In the genomic region with DNA sequence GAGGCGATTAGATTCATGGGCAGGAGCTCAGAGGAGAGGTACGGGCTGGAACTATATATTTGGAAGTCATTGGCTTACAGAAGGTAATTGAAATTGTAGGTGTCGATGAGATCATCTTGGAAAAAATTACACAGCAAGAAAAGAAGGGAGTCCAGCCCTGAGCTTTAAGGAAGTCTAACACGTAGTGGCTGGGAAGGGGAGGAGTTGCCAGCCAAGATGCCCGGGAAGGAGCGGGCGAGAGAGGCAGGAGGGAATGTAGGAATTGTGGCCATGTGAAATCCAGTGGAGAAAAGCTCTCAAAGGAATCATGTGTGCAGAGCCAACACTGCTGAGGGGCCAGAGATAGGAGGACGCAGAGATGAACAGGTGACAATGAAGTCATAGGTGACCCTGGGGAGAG, we compare ENCODE assay signal across 28 cellular contexts. TPM values are rescaled to one million over a fixed set of nuclear protein-coding genes. Genes with fewer than 3 reads are reported as not detected.
DNase-seq lines count a peak whose midpoint lies in the region; ATAC-seq and TF ChIP-seq lines count a peak whose summit lies in the region.
"Had no signal": no experiment of that assay in that cellular context is flagged by ENCODE, and none has a peak within 500 bp of the region (broad histone marks: within the 10 kb centered on the region; RNA-seq: fewer than 3 reads in every experiment).

No MANE protein-coding gene starts in this region.

- CTCF ChIA-PET in activated CD8-positive, alpha-beta memory T cell treated with anti-CD3 and anti-CD28 coated beads, Interleukin-2, amount 10 ng/mL, durations not matched to agents 7 days and 5 days (lab: Charles Lee): no interaction called here

- no peaks in the 10 kb centered on the region for H3K36me3 ChIP-seq in esophagus squamous epithelium
- H3K36me3 ChIP-seq in left lung: no peaks in the 10 kb centered on the region
- H3K36me3 ChIP-seq: neural progenitor cell, sigmoid colon, upper lobe of left lung had no signal

- ATAC-seq in stimulated activated effector memory CD8-positive, alpha-beta T cell treated with anti-CD3 and anti-CD28 coated beads, Interleukin-12 subunit alpha, Interleukin-12 subunit beta, amount 100 ng/mL, for 72 hours: no peak
- ATAC-seq in HG03039 (IDR thresholded peaks at IDR 0.05; ENCODE audit: unreplicated experiment) (no peak), left lung (no peak)
- no peak for ATAC-seq in activated CD8-positive, alpha-beta memory T cell treated with anti-CD3 and anti-CD28 coated beads, Interleukin-2, amount 10 ng/mL, durations not matched to agents 7 days and 5 days
- ATAC-seq: Panc1 had no signal

- peak overlapping the region; percentile 38 to 51 (median 38) for H3K27ac ChIP-seq in esophagus squamous epithelium
- peak overlapping the region in 1 of 2 donors; percentile 20 for H3K27ac ChIP-seq in left lung
- H3K27ac ChIP-seq: HL-60, neural progenitor cell, sigmoid colon, upper lobe of left lung had no signal

- no peaks in the 10 kb centered on the region for H3K9me3 Mint-ChIP-seq in activated T-cell treated with anti-CD3 and anti-CD28 coated beads, Interleukin-2, amount 50 U/mL, for 24 hours
- peaks cover 6% of the 10 kb centered on the region for H3K9me3 Mint-ChIP-seq in activated T-helper 1 cell treated with anti-CD3 and anti-CD28 coated beads, Interleukin-12 subunit alpha, Interleukin-12 subunit beta, Interleukin-2, Interleukin-4 antibody, amounts not matched to agents 30 ng/mL and 10 ng/mL and 1 ng/mL, durations not matched to agents 14 hours and 24 hours and 36 hours
- no peaks in the 10 kb centered on the region for H3K9me3 Mint-ChIP-seq in stimulated activated effector memory CD8-positive, alpha-beta T cell treated with anti-CD3 and anti-CD28 coated beads, Interleukin-12 subunit alpha, Interleukin-12 subunit beta, amount 100 ng/mL, for 72 hours
- H3K9me3 Mint-ChIP-seq in activated CD8-positive, alpha-beta memory T cell treated with anti-CD3 and anti-CD28 coated beads, Interleukin-2, amount 10 ng/mL, durations not matched to agents 7 days and 5 days (ENCODE audit: low read depth): no peaks in the 10 kb centered on the region
- H3K9me3 Mint-ChIP-seq: neural progenitor cell had no signal

- H3K27me3 ChIP-seq in esophagus squamous epithelium (no peaks in the 10 kb centered on the region), left lung (no peaks in the 10 kb centered on the region)
- H3K27me3 ChIP-seq: neural progenitor cell, sigmoid colon, upper lobe of left lung had no signal

- H3K27ac Mint-ChIP-seq in activated T-cell treated with anti-CD3 and anti-CD28 coated beads, Interleukin-2, amount 50 U/mL, for 24 hours: peak overlapping the region; percentile 69
- H3K27ac Mint-ChIP-seq in activated T-helper 1 cell treated with anti-CD3 and anti-CD28 coated beads, Interleukin-12 subunit alpha, Interleukin-12 subunit beta, Interleukin-2, Interleukin-4 antibody, amounts not matched to agents 30 ng/mL and 10 ng/mL and 1 ng/mL, durations not matched to agents 14 hours and 24 hours and 36 hours: peak overlapping the region; percentile 83
- peak overlapping the region; percentile 2 for H3K27ac Mint-ChIP-seq in stimulated activated effector memory CD8-positive, alpha-beta T cell treated with anti-CD3 and anti-CD28 coated beads, Interleukin-12 subunit alpha, Interleukin-12 subunit beta, amount 100 ng/mL, for 72 hours
- H3K27ac Mint-ChIP-seq in activated CD8-positive, alpha-beta memory T cell treated with anti-CD3 and anti-CD28 coated beads, Interleukin-2, amount 10 ng/mL, durations not matched to agents 7 days and 5 days: no peak overlapping the region
- H3K27ac Mint-ChIP-seq: neural progenitor cell, progenitor cell of endocrine pancreas had no signal

- H3K4me1 Mint-ChIP-seq in activated T-cell treated with anti-CD3 and anti-CD28 coated beads, Interleukin-2, amount 50 U/mL, for 24 hours (ENCODE audit: low read depth): peaks cover 64% of the 10 kb centered on the region
- peaks cover 66% of the 10 kb centered on the region for H3K4me1 Mint-ChIP-seq in activated T-helper 1 cell treated with anti-CD3 and anti-CD28 coated beads, Interleukin-12 subunit alpha, Interleukin-12 subunit beta, Interleukin-2, Interleukin-4 antibody, amounts not matched to agents 30 ng/mL and 10 ng/mL and 1 ng/mL, durations not matched to agents 14 hours and 24 hours and 36 hours (ENCODE audit: low read depth)
- peaks cover 36% of the 10 kb centered on the region for H3K4me1 Mint-ChIP-seq in stimulated activated effector memory CD8-positive, alpha-beta T cell treated with anti-CD3 and anti-CD28 coated beads, Interleukin-12 subunit alpha, Interleukin-12 subunit beta, amount 100 ng/mL, for 72 hours
- peaks cover 34% of the 10 kb centered on the region for H3K4me1 Mint-ChIP-seq in activated CD8-positive, alpha-beta memory T cell treated with anti-CD3 and anti-CD28 coated beads, Interleukin-2, amount 10 ng/mL, durations not matched to agents 7 days and 5 days

- TF ChIP-seq CTCF in esophagus squamous epithelium (IDR thresholded peaks at IDR 0.05) (no peak), left lung (IDR thresholded peaks at IDR 0.05) (no peak)

- H3K4me1 ChIP-seq in esophagus squamous epithelium: peaks cover 8 to 64% (median 37%) of the 10 kb centered on the region in 3 donors
- peaks cover 8 to 78% of the 10 kb centered on the region in 2 donors for H3K4me1 ChIP-seq in left lung
- H3K4me1 ChIP-seq: neural progenitor cell, sigmoid colon had no signal

- intact Hi-C loops in activated T-helper 1 cell treated with anti-CD3 and anti-CD28 coated beads, Interleukin-12 subunit alpha, Interleukin-12 subunit beta, Interleukin-2, Interleukin-4 antibody, amounts not matched to agents 30 ng/mL and 10 ng/mL and 1 ng/mL, durations not matched to agents 14 hours and 24 hours and 36 hours (cut with micrococcal nuclease): loop anchor here (10.0 kb wide), 1 partner anchor 241 kb away; no protein-coding TSS in a partner anchor
- intact Hi-C loops in esophagus squamous epithelium (cut with DNase I) (no loop called here), left lung (cut with DNase I) (no loop called here)

- TF ChIP-seq POLR2A in esophagus squamous epithelium (IDR thresholded peaks at IDR 0.05): no peak

- WGBS in esophagus squamous epithelium, 2 donors: 44 to 47% methylated on average over 8 of the region's 8 CpGs

- no peak for DNase-seq in activated T-cell treated with anti-CD3 and anti-CD28 coated beads, Interleukin-2, amount 50 U/mL, for 24 hours
- DNase-seq in activated T-cell treated with anti-CD3 and anti-CD28 coated beads for 4 hours (no peak), esophagus squamous epithelium (lab: John Stamatoyannopoulos, UW) (no peak), left lung (no peak)
- no peak for DNase-seq in activated T-helper 1 cell treated with anti-CD3 and anti-CD28 coated beads, Interleukin-12 subunit alpha, Interleukin-12 subunit beta, Interleukin-2, Interleukin-4 antibody, amounts not matched to agents 30 ng/mL and 10 ng/mL and 1 ng/mL, durations not matched to agents 14 hours and 24 hours and 36 hours (ENCODE audit: low spot score)
- DNase-seq in stimulated activated effector memory CD8-positive, alpha-beta T cell treated with anti-CD3 and anti-CD28 coated beads, Interleukin-12 subunit alpha, Interleukin-12 subunit beta, amount 100 ng/mL, for 72 hours (ENCODE audit: low spot score in 2 of 2): no peak
- no peak for DNase-seq in activated CD8-positive, alpha-beta memory T cell treated with anti-CD3 and anti-CD28 coated beads, Interleukin-2, amount 10 ng/mL, durations not matched to agents 7 days and 5 days
- DNase-seq: ACHN; activated gamma-delta T cell; aorta; C1 segment of cervical spinal cord; caudate nucleus; glutamatergic neuron; Kasumi-1; NCI-H1694; NCI-H510A treated with DMSO at 0.1 percent for 48 hours; sigmoid colon; stimulated activated CD4-positive, alpha-beta T cell treated with anti-CD3 and anti-CD28 coated beads, Interleukin-15, amount 100 ng/mL, for 24 hours; T-helper 1 cell; upper lobe of left lung had no signal

- H3K4me3 ChIP-seq in esophagus squamous epithelium: no peak overlapping the region
- no peak overlapping the region for H3K4me3 ChIP-seq in left lung
- H3K4me3 ChIP-seq: lung, neural progenitor cell, sigmoid colon, upper lobe of left lung had no signal

- H3K27me3 Mint-ChIP-seq in activated T-cell treated with anti-CD3 and anti-CD28 coated beads, Interleukin-2, amount 50 U/mL, for 24 hours: no peaks in the 10 kb centered on the region
- no peaks in the 10 kb centered on the region for H3K27me3 Mint-ChIP-seq in activated T-helper 1 cell treated with anti-CD3 and anti-CD28 coated beads, Interleukin-12 subunit alpha, Interleukin-12 subunit beta, Interleukin-2, Interleukin-4 antibody, amounts not matched to agents 30 ng/mL and 10 ng/mL and 1 ng/mL, durations not matched to agents 14 hours and 24 hours and 36 hours (ENCODE audit: insufficient read depth)
- H3K27me3 Mint-ChIP-seq in activated CD8-positive, alpha-beta memory T cell treated with anti-CD3 and anti-CD28 coated beads, Interleukin-2, amount 10 ng/mL, durations not matched to agents 7 days and 5 days: no peaks in the 10 kb centered on the region
- H3K27me3 Mint-ChIP-seq: progenitor cell of endocrine pancreas had no signal

- H3K36me3 Mint-ChIP-seq in activated T-cell treated with anti-CD3 and anti-CD28 coated beads, Interleukin-2, amount 50 U/mL, for 24 hours (ENCODE audit: low read depth): no peaks in the 10 kb centered on the region
- peaks cover 7% of the 10 kb centered on the region for H3K36me3 Mint-ChIP-seq in activated T-helper 1 cell treated with anti-CD3 and anti-CD28 coated beads, Interleukin-12 subunit alpha, Interleukin-12 subunit beta, Interleukin-2, Interleukin-4 antibody, amounts not matched to agents 30 ng/mL and 10 ng/mL and 1 ng/mL, durations not matched to agents 14 hours and 24 hours and 36 hours (ENCODE audit: low read depth)
- no peaks in the 10 kb centered on the region for H3K36me3 Mint-ChIP-seq in stimulated activated effector memory CD8-positive, alpha-beta T cell treated with anti-CD3 and anti-CD28 coated beads, Interleukin-12 subunit alpha, Interleukin-12 subunit beta, amount 100 ng/mL, for 72 hours
- H3K36me3 Mint-ChIP-seq in activated CD8-positive, alpha-beta memory T cell treated with anti-CD3 and anti-CD28 coated beads, Interleukin-2, amount 10 ng/mL, durations not matched to agents 7 days and 5 days: no peaks in the 10 kb centered on the region
- H3K36me3 Mint-ChIP-seq: neural progenitor cell had no signal

- no peak overlapping the region for H3K4me3 Mint-ChIP-seq in activated T-cell treated with anti-CD3 and anti-CD28 coated beads, Interleukin-2, amount 50 U/mL, for 24 hours
- H3K4me3 Mint-ChIP-seq in activated T-helper 1 cell treated with anti-CD3 and anti-CD28 coated beads, Interleukin-12 subunit alpha, Interleukin-12 subunit beta, Interleukin-2, Interleukin-4 antibody, amounts not matched to agents 30 ng/mL and 10 ng/mL and 1 ng/mL, durations not matched to agents 14 hours and 24 hours and 36 hours: peak overlapping the region; percentile 30
- H3K4me3 Mint-ChIP-seq in stimulated activated effector memory CD8-positive, alpha-beta T cell treated with anti-CD3 and anti-CD28 coated beads, Interleukin-12 subunit alpha, Interleukin-12 subunit beta, amount 100 ng/mL, for 72 hours: no peak overlapping the region
- H3K4me3 Mint-ChIP-seq in activated CD8-positive, alpha-beta memory T cell treated with anti-CD3 and anti-CD28 coated beads, Interleukin-2, amount 10 ng/mL, durations not matched to agents 7 days and 5 days: no peak overlapping the region
- H3K4me3 Mint-ChIP-seq: neural progenitor cell had no signal

- H3K9me3 ChIP-seq in esophagus squamous epithelium (no peaks in the 10 kb centered on the region), left lung (no peaks in the 10 kb centered on the region)
- H3K9me3 ChIP-seq: sigmoid colon, upper lobe of left lung had no signal

RNA-seq across cellular contexts. Expression of a gene that starts 25.6 kb away (rescaled TPM):
- not detected in 2 replicates for total RNA-seq in activated T-helper 1 cell treated with anti-CD3 and anti-CD28 coated beads, Interleukin-12 subunit alpha, Interleukin-12 subunit beta, Interleukin-2, Interleukin-4 antibody, amounts not matched to agents 30 ng/mL and 10 ng/mL and 1 ng/mL, durations not matched to agents 14 hours and 24 hours and 36 hours
- not detected for total RNA-seq in esophagus squamous epithelium
- not detected for total RNA-seq in activated CD8-positive, alpha-beta memory T cell treated with anti-CD3 and anti-CD28 coated beads, Interleukin-2, amount 10 ng/mL, durations not matched to agents 7 days and 5 days
- total RNA-seq in left lung: not detected
- total RNA-seq: aorta, dermis microvascular lymphatic vessel endothelial cell, kidney epithelial cell, lung, progenitor cell of endocrine pancreas, sigmoid colon, upper lobe of left lung had no signal

RNA-seq across cellular contexts. Expression of a gene that starts 34.3 kb away (rescaled TPM):
- not detected in 2 replicates for total RNA-seq in activated T-helper 1 cell treated with anti-CD3 and anti-CD28 coated beads, Interleukin-12 subunit alpha, Interleukin-12 subunit beta, Interleukin-2, Interleukin-4 antibody, amounts not matched to agents 30 ng/mL and 10 ng/mL and 1 ng/mL, durations not matched to agents 14 hours and 24 hours and 36 hours
- total RNA-seq in esophagus squamous epithelium: not detected
- not detected for total RNA-seq in activated CD8-positive, alpha-beta memory T cell treated with anti-CD3 and anti-CD28 coated beads, Interleukin-2, amount 10 ng/mL, durations not matched to agents 7 days and 5 days
- not detected for total RNA-seq in left lung
- total RNA-seq: aorta, dermis microvascular lymphatic vessel endothelial cell, kidney epithelial cell, lung, progenitor cell of endocrine pancreas, sigmoid colon, upper lobe of left lung had no signal

RNA-seq across cellular contexts. Expression of a gene that starts 58.6 kb away (rescaled TPM):
- total RNA-seq in activated T-helper 1 cell treated with anti-CD3 and anti-CD28 coated beads, Interleukin-12 subunit alpha, Interleukin-12 subunit beta, Interleukin-2, Interleukin-4 antibody, amounts not matched to agents 30 ng/mL and 10 ng/mL and 1 ng/mL, durations not matched to agents 14 hours and 24 hours and 36 hours: 239 and 252 TPM in 2 replicates
- total RNA-seq in esophagus squamous epithelium: 10 to 100 TPM; 31.3 to 78.4 (median 66.6) TPM
- total RNA-seq in activated CD8-positive, alpha-beta memory T cell treated with anti-CD3 and anti-CD28 coated beads, Interleukin-2, amount 10 ng/mL, durations not matched to agents 7 days and 5 days: 10 to 100 TPM; 56.4 to 94.9 TPM
- 100 to 1,000 TPM in 1 of 2 donors, 10 to 100 TPM in 1; 69.8 to 118 TPM for total RNA-seq in left lung
